In genomic region chr18:61991201-61991600, GRCh38 we compare ENCODE assay signal across 17 cellular contexts.
DNase-seq lines count a peak whose midpoint lies in the region; ATAC-seq and TF ChIP-seq lines count a peak whose summit lies in the region.
"Had no signal": no experiment of that assay in that cellular context is flagged by ENCODE, and none has a peak within 500 bp of the region (broad histone marks: within the 10 kb centered on the region; RNA-seq: fewer than 3 reads in every experiment).

No MANE protein-coding gene starts in this region.

- intact Hi-C loops in activated CD4-positive, alpha-beta T cell treated with anti-CD3 and anti-CD28 coated beads, Interleukin-2, amount 10 ng/mL, durations not matched to agents 24 days and 14 days (cut with micrococcal nuclease), result loop anchor here (5.0 kb wide), 1 partner anchor 49 kb away; no protein-coding TSS in a partner anchor
- intact Hi-C loops in psoas muscle (cut with DNase I), result no loop called here
- intact Hi-C loops in transverse colon (cut with DNase I; ENCODE audit: low total_unique reads), result no loop called here

- H3K4me1 ChIP-seq in adipocyte (ENCODE audit: control insufficient read depth, insufficient read depth, low read length) (peaks cover 31% of the 10 kb centered on the region), psoas muscle (no peaks in the 10 kb centered on the region), transverse colon (peaks cover 0 to 10% (median 0%) of the 10 kb centered on the region in 4 donors)

- WGBS in psoas muscle, 3 donors, result 53 to 74% (median 58%) methylated on average over 3 of the region's 3 CpGs
- WGBS in transverse colon (ENCODE audit: low coverage in 1 of 2), 2 donors, result 79% methylated on average over 3 of the region's 3 CpGs; no CpG with 5 or more reads in 1 of the 2 donors

- peaks cover 5% of the 10 kb centered on the region for H3K9me3 Mint-ChIP-seq in activated CD4-positive, alpha-beta T cell treated with anti-CD3 and anti-CD28 coated beads, Interleukin-2, amount 10 ng/mL, durations not matched to agents 24 days and 14 days
- H3K9me3 Mint-ChIP-seq: activated T-helper 1 cell treated with anti-CD3 and anti-CD28 coated beads, Interleukin-12 subunit alpha, Interleukin-12 subunit beta, Interleukin-2, Interleukin-4 antibody, amounts not matched to agents 30 ng/mL and 10 ng/mL and 1 ng/mL, durations not matched to agents 14 hours and 24 hours and 36 hours; endodermal cell had no signal

- H3K9ac ChIP-seq in adipocyte (ENCODE audit: low read length), result no peak overlapping the region

- H3K27ac ChIP-seq in psoas muscle, result no peak overlapping the region
- no peak overlapping the region for H3K27ac ChIP-seq in transverse colon
- H3K27ac ChIP-seq: PC-9 had no signal

- in situ Hi-C loops in transverse colon (cut with MboI; ENCODE audit: low pct_ligation_motif_present in 1 of 4, low pct_unique_long_range_greater_than_20kb in 1 of 4, low sequenced_read_pairs in 3 of 4), result no loop called here

- no peaks in the 10 kb centered on the region for H3K36me3 Mint-ChIP-seq in activated CD4-positive, alpha-beta T cell treated with anti-CD3 and anti-CD28 coated beads, Interleukin-2, amount 10 ng/mL, durations not matched to agents 24 days and 14 days (ENCODE audit: low read depth)

- peaks cover 2% of the 10 kb centered on the region for H3K27me3 Mint-ChIP-seq in activated CD4-positive, alpha-beta T cell treated with anti-CD3 and anti-CD28 coated beads, Interleukin-2, amount 10 ng/mL, durations not matched to agents 24 days and 14 days

- H3K4me3 Mint-ChIP-seq in activated CD4-positive, alpha-beta T cell treated with anti-CD3 and anti-CD28 coated beads, Interleukin-2, amount 10 ng/mL, durations not matched to agents 24 days and 14 days, result no peak overlapping the region
- H3K4me3 Mint-ChIP-seq: activated T-helper 1 cell treated with anti-CD3 and anti-CD28 coated beads, Interleukin-12 subunit alpha, Interleukin-12 subunit beta, Interleukin-2, Interleukin-4 antibody, amounts not matched to agents 30 ng/mL and 10 ng/mL and 1 ng/mL, durations not matched to agents 14 hours and 24 hours and 36 hours; endodermal cell had no signal

- H3K4me1 Mint-ChIP-seq in activated CD4-positive, alpha-beta T cell treated with anti-CD3 and anti-CD28 coated beads, Interleukin-2, amount 10 ng/mL, durations not matched to agents 24 days and 14 days, result peaks cover 7% of the 10 kb centered on the region

- TF ChIP-seq POLR2A in transverse colon (IDR thresholded peaks at IDR 0.05), result no peak

- no peak for TF ChIP-seq EP300 in transverse colon (IDR thresholded peaks at IDR 0.05; ENCODE audit: low read depth)

- H3K27me3 ChIP-seq in adipocyte (replicated peaks; ENCODE audit: control insufficient read depth, insufficient read depth, low read length) (no peaks in the 10 kb centered on the region), psoas muscle (ENCODE audit: insufficient read depth in 3 of 3, low read length in 2 of 3) (no peaks in the 10 kb centered on the region), transverse colon (no peaks in the 10 kb centered on the region)

- H3K4me3 ChIP-seq in adipocyte (ENCODE audit: low read length) (no peak overlapping the region), psoas muscle (no peak overlapping the region), transverse colon (no peak overlapping the region)
- H3K4me3 ChIP-seq: PC-9 had no signal

- no peak for ATAC-seq in psoas muscle
- ATAC-seq: HepG2 had no signal

- H3K27ac Mint-ChIP-seq in activated CD4-positive, alpha-beta T cell treated with anti-CD3 and anti-CD28 coated beads, Interleukin-2, amount 10 ng/mL, durations not matched to agents 24 days and 14 days, result no peak overlapping the region
- H3K27ac Mint-ChIP-seq: activated T-helper 1 cell treated with anti-CD3 and anti-CD28 coated beads, Interleukin-12 subunit alpha, Interleukin-12 subunit beta, Interleukin-2, Interleukin-4 antibody, amounts not matched to agents 30 ng/mL and 10 ng/mL and 1 ng/mL, durations not matched to agents 14 hours and 24 hours and 36 hours; endodermal cell had no signal

- H3K9me3 ChIP-seq in adipocyte (ENCODE audit: control insufficient read depth, low read length), result no peaks in the 10 kb centered on the region
- no peaks in the 10 kb centered on the region for H3K9me3 ChIP-seq in psoas muscle
- H3K9me3 ChIP-seq in transverse colon, result no peaks in the 10 kb centered on the region

- TF ChIP-seq CTCF in psoas muscle (IDR thresholded peaks at IDR 0.05) (no peak), transverse colon (IDR thresholded peaks at IDR 0.05) (no peak)

- DNase-seq in activated CD4-positive, alpha-beta T cell treated with anti-CD3 and anti-CD28 coated beads, Interleukin-2, amount 10 ng/mL, durations not matched to agents 24 days and 14 days, result peak; percentile 45
- DNase-seq in activated CD4-positive, alpha-beta T cell treated with anti-CD3 and anti-CD28 coated beads for 1 hour, result no peak
- DNase-seq in adipocyte (ENCODE audit: low read depth) (peak; percentile 43), fibroblast of peridontal ligament (ENCODE audit: extremely low read depth) (peak; percentile 80), stromal cell of bone marrow (ENCODE audit: low read depth) (peak; percentile 57), psoas muscle (no peak), SKM-1 (lab: John Stamatoyannopoulos, UW; ENCODE audit: unreplicated experiment) (no peak), transverse colon (no peak)
- DNase-seq: amygdala, Calu3, endodermal cell, NCI-H1105, NCI-H345, nucleus accumbens, PC-9 had no signal

- H3K36me3 ChIP-seq in adipocyte (ENCODE audit: control insufficient read depth, insufficient read depth, low read length, severe bottlenecking), result no peaks in the 10 kb centered on the region
- H3K36me3 ChIP-seq in psoas muscle (ENCODE audit: insufficient read depth in 1 of 2, low read depth in 1 of 2), result no peaks in the 10 kb centered on the region
- H3K36me3 ChIP-seq in transverse colon, result no peaks in the 10 kb centered on the region

Comparison
In these comparisons a context has a peak if more than half of its experiments do, and no peak if none do; other contexts are left out.
1. DNase-seq: peak in activated CD4-positive, alpha-beta T cell treated with anti-CD3 and anti-CD28 coated beads, Interleukin-2, amount 10 ng/mL, durations not matched to agents 24 days and 14 days (single experiment), adipocyte (single experiment), fibroblast of peridontal ligament (single experiment) and stromal cell of bone marrow (single experiment); none in activated CD4-positive, alpha-beta T cell treated with anti-CD3 and anti-CD28 coated beads for 1 hour (single experiment), psoas muscle (0 of 2), SKM-1 (single experiment) and transverse colon (single experiment).